Comparison of ENCODE assay signal across 24 cellular contexts in the genomic region with DNA sequence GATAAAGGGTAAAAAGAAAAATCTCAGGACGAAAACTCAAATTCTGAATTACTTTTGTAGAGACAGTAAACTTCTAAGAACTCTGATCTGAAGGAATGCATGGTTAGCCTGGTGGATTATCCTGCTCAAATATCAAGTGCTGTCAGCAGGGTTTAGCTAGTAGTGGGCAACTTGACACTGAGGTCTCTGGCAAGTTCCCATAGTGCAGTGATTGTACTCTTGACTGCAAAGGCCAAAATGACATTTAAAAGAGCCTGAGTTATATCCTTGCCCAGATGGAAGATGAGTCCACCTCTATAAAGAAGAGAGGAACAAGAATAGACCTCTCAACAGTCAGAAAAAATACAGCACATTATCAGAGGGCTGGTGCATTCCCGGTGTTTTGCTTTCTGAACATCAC.
"Had no signal": no experiment of that assay in that cellular context is flagged by ENCODE, and none has a peak within 500 bp of the region (broad histone marks: within the 10 kb centered on the region; RNA-seq: fewer than 3 reads in every experiment).

No MANE protein-coding gene starts in this region.

- DNase-seq: cerebellar nuclear complex; cortex of kidney; effector memory CD8-positive, alpha-beta T cell; erythroblast; hypothalamus; immature natural killer cell; islet precursor cell; kidney glomerular epithelial cell; left lung; lower lobe of right lung; naive B cell; right cardiac atrium; sigmoid colon; spleen; stimulated activated CD4-positive, alpha-beta T cell treated with anti-CD3 and anti-CD28 coated beads, Interleukin-4, amount 100 ng/mL, for 4 hours; stimulated activated naive CD8-positive, alpha-beta T cell treated with anti-CD3 and anti-CD28 coated beads, Interleukin-15, Interleukin-2, amounts not matched to agents 100 U/mL and 50 U/mL, for 24 hours; upper lobe of left lung had no signal

- H3K27ac ChIP-seq: left lung, lower lobe of right lung, neural progenitor cell, parathyroid adenoma, skin epidermis, thoracic aorta, tibial nerve, upper lobe of left lung had no signal

- ATAC-seq: effector memory CD8-positive, alpha-beta T cell; left lung; lower lobe of right lung; natural killer cell treated with Interleukin-12 subunit alpha and Interleukin-12 subunit beta and Interleukin-15 and Interleukin-18, amount 100 ng/mL, for 72 hours; stimulated activated memory B cell treated with anti-CD40 and anti-IgM and Interleukin-4, amounts not matched to agents 10 μg/mL and 1 μg/mL and 100 μg/mL, for 72 hours; stimulated activated naive CD8-positive, alpha-beta T cell treated with anti-CD3 and anti-CD28 coated beads, Interleukin-15, Interleukin-2, amounts not matched to agents 100 U/mL and 50 U/mL, for 24 hours had no signal

- H3K27me3 ChIP-seq: left lung, neural progenitor cell, sigmoid colon, spleen, tibial nerve, upper lobe of left lung had no signal

- H3K36me3 ChIP-seq: neural progenitor cell, sigmoid colon, spleen, thoracic aorta had no signal

- H3K9me3 ChIP-seq: left lung, lower lobe of right lung, sigmoid colon, spleen, thoracic aorta, tibial nerve, upper lobe of left lung had no signal

- H3K4me3 ChIP-seq: left lung, lower lobe of right lung, neural progenitor cell, sigmoid colon, skin epidermis, spleen, thoracic aorta, tibial nerve, upper lobe of left lung had no signal

- H3K4me1 ChIP-seq: lower lobe of right lung, neural progenitor cell, spleen had no signal
